ENCODE assay signal across 8 cellular contexts in the genomic region with DNA sequence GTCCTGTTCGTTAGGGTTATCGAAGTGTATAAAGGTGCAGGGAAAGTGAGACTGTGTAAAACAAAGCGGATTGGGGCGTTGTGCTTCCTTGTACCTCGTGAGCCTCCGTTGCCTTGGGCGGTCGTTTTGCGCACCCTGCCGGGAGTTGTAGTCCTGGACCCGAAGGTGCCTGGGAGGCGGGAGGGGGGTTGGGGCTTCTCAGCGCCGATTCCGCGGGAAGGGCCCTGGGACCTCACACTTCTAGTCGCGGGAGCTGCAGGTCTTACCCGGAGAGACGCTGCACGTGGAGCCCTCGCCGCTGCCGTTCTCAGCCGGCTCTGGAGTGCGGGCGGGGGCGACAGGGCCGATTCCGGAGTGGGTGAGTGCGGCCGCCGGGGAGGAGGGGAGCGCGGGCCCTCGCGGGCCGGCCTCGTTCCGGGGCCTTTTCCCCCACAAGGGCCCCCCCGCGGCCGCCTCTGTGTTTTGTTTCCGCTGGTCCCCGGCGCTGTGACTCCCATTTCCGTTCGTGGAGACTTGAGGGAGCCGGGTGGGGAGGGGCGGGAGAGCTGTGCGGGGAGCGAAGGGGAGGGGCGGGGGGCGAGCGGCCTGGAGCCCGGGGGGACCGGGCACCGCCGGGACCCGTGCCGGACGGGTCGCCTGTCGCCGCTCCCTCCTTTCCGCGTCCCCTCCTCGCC. TPM values are rescaled to one million over a fixed set of nuclear protein-coding genes. Genes with fewer than 3 reads are reported as not detected.
A peak's percentile ranks its signal among the peaks of the same experiment; 100 is the strongest.
DNase-seq lines count a peak whose midpoint lies in the region; ATAC-seq and TF ChIP-seq lines count a peak whose summit lies in the region.

No MANE protein-coding gene starts in this region.

- TF ChIP-seq CTCF in Calu3 (IDR thresholded peaks at IDR 0.05; ENCODE audit: unreplicated experiment) = no peak
- TF ChIP-seq CTCF in OCI-LY3 (IDR thresholded peaks at IDR 0.05; ENCODE audit: low read depth, low read length) = no peak

- no peaks in the 10 kb centered on the region for H3K9me3 ChIP-seq in HUES6 (ENCODE audit: control insufficient read depth, insufficient read depth, low read depth, low read length)
- H3K9me3 ChIP-seq in OCI-LY3 (ENCODE audit: insufficient read depth, low read length) = no peaks in the 10 kb centered on the region
- no peaks in the 10 kb centered on the region for H3K9me3 ChIP-seq in muscle layer of colon (ENCODE audit: low read length)

- H3K9ac ChIP-seq in HUES6 (ENCODE audit: low read length) = peak overlapping the region; percentile 100
- H3K9ac ChIP-seq in OCI-LY3 (ENCODE audit: low read length) = peak overlapping the region; percentile 96
- peak overlapping the region; percentile 94 for H3K9ac ChIP-seq in muscle layer of colon (ENCODE audit: low read length)

- intact Hi-C loops in Calu3 (cut with micrococcal nuclease; ENCODE audit: unreplicated experiment) = no loop called here

- no TSS peak for BruUV-seq in Calu3 (replicated peaks; lab: Mats Ljungman, UMichigan)

- peak; percentile 55 for ATAC-seq in GM21447 (IDR thresholded peaks at IDR 0.05; ENCODE audit: unreplicated experiment)
- peak; percentile 72 to 76 for ATAC-seq in activated T-cell treated with anti-CD3 and anti-CD28 coated beads, Interleukin-2, amount 50 U/mL, for 4 hours
- ATAC-seq in esophagus mucosa = peak; percentile 86

- peak overlapping the region; percentile 100 for H3K27ac Mint-ChIP-seq in Calu3 (ENCODE audit: unreplicated experiment)

- H3K27ac ChIP-seq in HUES6 (ENCODE audit: low read depth, low read length) (peak overlapping the region; percentile 97), OCI-LY3 (ENCODE audit: low read length) (peak overlapping the region; percentile 97), muscle layer of colon (ENCODE audit: low read depth, low read length) (peak overlapping the region; percentile 94)

- peaks cover 34% of the 10 kb centered on the region for H3K36me3 Mint-ChIP-seq in Calu3 (ENCODE audit: insufficient read depth, unreplicated experiment)
- peaks cover 7% of the 10 kb centered on the region for H3K36me3 Mint-ChIP-seq in activated T-cell treated with anti-CD3 and anti-CD28 coated beads, Interleukin-2, amount 50 U/mL, for 4 hours (ENCODE audit: insufficient read depth)

- H4K20me1 ChIP-seq in OCI-LY3 (ENCODE audit: insufficient read depth, low read length) = 0 out of 2 replicates have a peak, but pooled peaks cover 4% of the 10 kb centered on the region

- H3K79me2 ChIP-seq in OCI-LY3 (ENCODE audit: low read length) = peaks cover 89% of the 10 kb centered on the region

- no peaks in the 10 kb centered on the region for H3K9me3 Mint-ChIP-seq in Calu3 (ENCODE audit: low read depth, unreplicated experiment)
- H3K9me3 Mint-ChIP-seq in activated T-cell treated with anti-CD3 and anti-CD28 coated beads, Interleukin-2, amount 50 U/mL, for 4 hours = no peaks in the 10 kb centered on the region

- peak overlapping the region; percentile 87 for H3K4me3 Mint-ChIP-seq in Calu3 (ENCODE audit: low read depth, unreplicated experiment)
- H3K4me3 Mint-ChIP-seq in activated T-cell treated with anti-CD3 and anti-CD28 coated beads, Interleukin-2, amount 50 U/mL, for 4 hours = peak overlapping the region; percentile 99

- H3K27me3 ChIP-seq in HUES6 (ENCODE audit: control insufficient read depth, insufficient read depth, low read length) (no peaks in the 10 kb centered on the region), OCI-LY3 (ENCODE audit: low read depth, low read length) (no peaks in the 10 kb centered on the region), muscle layer of colon (ENCODE audit: control insufficient read depth in 1 of 2, insufficient read depth in 2 of 2, low read length in 2 of 2) (no peaks in the 10 kb centered on the region)

- H3K4me1 Mint-ChIP-seq in Calu3 (ENCODE audit: low read depth, unreplicated experiment) = peaks cover 7% of the 10 kb centered on the region
- peaks cover 58% of the 10 kb centered on the region for H3K4me1 Mint-ChIP-seq in activated T-cell treated with anti-CD3 and anti-CD28 coated beads, Interleukin-2, amount 50 U/mL, for 4 hours (ENCODE audit: low read depth)

- no peaks in the 10 kb centered on the region for H3K27me3 Mint-ChIP-seq in Calu3 (ENCODE audit: unreplicated experiment)
- H3K27me3 Mint-ChIP-seq in activated T-cell treated with anti-CD3 and anti-CD28 coated beads, Interleukin-2, amount 50 U/mL, for 4 hours (ENCODE audit: low read depth) = no peaks in the 10 kb centered on the region

- H3K36me3 ChIP-seq in HUES6 (ENCODE audit: control insufficient read depth, insufficient read depth, low read length) (no peaks in the 10 kb centered on the region), OCI-LY3 (replicated peaks; ENCODE audit: low read depth, low read length) (no peaks in the 10 kb centered on the region), muscle layer of colon (ENCODE audit: insufficient read depth, low read length) (no peaks in the 10 kb centered on the region)

- peak; percentile 80 for DNase-seq in Calu3
- DNase-seq in activated T-cell treated with anti-CD3 and anti-CD28 coated beads, Interleukin-2, amount 50 U/mL, for 4 hours = peak; percentile 85
- DNase-seq in stimulated activated CD8-positive, alpha-beta memory T cell treated with anti-CD3 and anti-CD28 coated beads, Interleukin-7, amount 100 ng/mL, for 1 hour (ENCODE audit: low read depth in 2 of 2) = peak; percentile 72 to 76

- CTCF ChIA-PET in Calu3 (lab: Charles Lee) = interaction anchor here (0.6 kb wide), 1 partner anchor 159 kb away, joined by 5 read pairs; no protein-coding TSS in a partner anchor

- H2AFZ ChIP-seq in OCI-LY3 (ENCODE audit: low read depth, low read length) = peak overlapping the region; percentile 98

- peak overlapping the region; percentile 98 for H3K4me2 ChIP-seq in OCI-LY3 (ENCODE audit: low read length)

- peak overlapping the region; percentile 98 for H3K4me3 ChIP-seq in HUES6 (ENCODE audit: low read depth, low read length)
- H3K4me3 ChIP-seq in OCI-LY3 (ENCODE audit: low read length) = peak overlapping the region; percentile 97
- H3K4me3 ChIP-seq in muscle layer of colon (ENCODE audit: low read depth in 1 of 2, low read length in 2 of 2) = peak overlapping the region; percentile 78 to 94

- H3K4me1 ChIP-seq in HUES6 (ENCODE audit: control insufficient read depth, insufficient read depth, low read length) = peaks cover 6% of the 10 kb centered on the region; the same call in 1 of the 2 replicates
- peaks cover 16% of the 10 kb centered on the region for H3K4me1 ChIP-seq in OCI-LY3 (ENCODE audit: low read length)
- peaks cover 26% of the 10 kb centered on the region for H3K4me1 ChIP-seq in muscle layer of colon (ENCODE audit: insufficient read depth, low read length)

RNA-seq across cellular contexts. Expression of gene GABPA, which starts 0.6 kb away (rescaled TPM):
- total RNA-seq in Calu3 (2022) (10.3 and 11.1 TPM in 2 replicates), esophagus mucosa (16.0 TPM)
- total RNA-seq in activated T-cell treated with anti-CD3 and anti-CD28 coated beads, Interleukin-2, amount 50 U/mL, for 4 hours = 10 to 100 TPM; 24.5 to 26.8 (median 25.8) TPM

RNA-seq across cellular contexts. Expression of gene ATP5PF, which starts 0.7 kb away (rescaled TPM):
- total RNA-seq in Calu3 (2022) (91.0 and 95.2 TPM in 2 replicates), esophagus mucosa (121 TPM)
- 100 to 1,000 TPM; 174 to 180 (median 179) TPM for total RNA-seq in activated T-cell treated with anti-CD3 and anti-CD28 coated beads, Interleukin-2, amount 50 U/mL, for 4 hours

Comparison
In these comparisons a context has a peak if more than half of its experiments do, and no peak if none do; other contexts are left out.
1. Peak in every context shown above with its lines: DNase-seq, ATAC-seq, H3K4me3 ChIP-seq and H3K27ac ChIP-seq.